Comparison of ENCODE assay signal across 9 cellular contexts in genomic region chr4:150302553-150302952, GRCh38.
A peak's percentile ranks its signal among the peaks of the same experiment; 100 is the strongest.
DNase-seq lines count a peak whose midpoint lies in the region; ATAC-seq and TF ChIP-seq lines count a peak whose summit lies in the region.
"Had no signal": no experiment of that assay in that cellular context is flagged by ENCODE, and none has a peak within 500 bp of the region (broad histone marks: within the 10 kb centered on the region; RNA-seq: fewer than 3 reads in every experiment).

No MANE protein-coding gene starts in this region.

- no peak for ATAC-seq in GM18870 (IDR thresholded peaks at IDR 0.05; ENCODE audit: unreplicated experiment)

- no peaks in the 10 kb centered on the region for H3K9me3 Mint-ChIP-seq in endodermal cell

- 91 to 100% methylated on average over 1 to 4 of the region's 4 CpGs for WGBS in endodermal cell (ENCODE audit: insufficient coverage in 1 of 2, insufficient read length in 1 of 2), 2 experiments

- no peaks in the 10 kb centered on the region for H3K36me3 ChIP-seq in endodermal cell (ENCODE audit: control insufficient read depth, insufficient read depth, low read length)

- H3K27ac ChIP-seq in endodermal cell (ENCODE audit: low read depth, low read length) = no peak overlapping the region

- no peak overlapping the region for H3K4me3 ChIP-seq in endodermal cell (ENCODE audit: low read length)

- TF ChIP-seq CTCF in GM13976 (IDR thresholded peaks at IDR 0.05; ENCODE audit: borderline replicate concordance, control extremely low read depth, extremely low read depth, insufficient read depth, missing control alignments) = no peak
- no peak for TF ChIP-seq CTCF in endodermal cell (conservative IDR thresholded peaks at IDR 0.05)

- no peaks in the 10 kb centered on the region for H3K36me3 Mint-ChIP-seq in endodermal cell (ENCODE audit: low read depth)

- H3K9me3 ChIP-seq in endodermal cell (ENCODE audit: control insufficient read depth, low read length) = no peaks in the 10 kb centered on the region

- H3K4me1 Mint-ChIP-seq in endodermal cell = no peaks in the 10 kb centered on the region

- no peaks in the 10 kb centered on the region for H3K27me3 Mint-ChIP-seq in endodermal cell (ENCODE audit: insufficient read depth)
- H3K27me3 Mint-ChIP-seq: CD4-positive, alpha-beta memory T cell had no signal

- H3K27ac Mint-ChIP-seq in endodermal cell = no peak overlapping the region
- H3K27ac Mint-ChIP-seq: CD4-positive, alpha-beta memory T cell had no signal

- H3K27me3 ChIP-seq in endodermal cell (ENCODE audit: control insufficient read depth, insufficient read depth, low read length, poor library complexity, severe bottlenecking) = no peaks in the 10 kb centered on the region

- no peaks in the 10 kb centered on the region for H3K4me1 ChIP-seq in endodermal cell (ENCODE audit: control insufficient read depth, insufficient read depth, low read length)

- peak; percentile 5 for DNase-seq in stimulated activated CD4-positive, alpha-beta T cell treated with anti-CD3 and anti-CD28 coated beads, Interleukin-12 subunit alpha, Interleukin-12 subunit beta, amount 100 ng/mL, for 4 hours
- DNase-seq in stimulated activated CD4-positive, alpha-beta T cell treated with anti-CD3 and anti-CD28 coated beads, Interleukin-4, amount 100 ng/mL, for 1 hour = no peak
- DNase-seq in activated T-cell treated with anti-CD3 and anti-CD28 coated beads for 4 hours = peak; percentile 30
- DNase-seq in glomerular visceral epithelial cell (ENCODE audit: extremely low spot score) = peak; percentile 87
- no peak for DNase-seq in activated effector memory CD4-positive, alpha-beta T cell treated with anti-CD3 and anti-CD28 coated beads, Interleukin-2, amount 50 U/mL, for 16 hours
- no peak for DNase-seq in GM13976 (ENCODE audit: low spot score)
- DNase-seq in endodermal cell = no peak
- DNase-seq: CD4-positive, alpha-beta memory T cell had no signal

- in situ Hi-C loops in GM13976 (cut with MboI; ENCODE audit: low sequenced_read_pairs, unreplicated experiment) = no loop called here

- H3K4me3 Mint-ChIP-seq in endodermal cell = no peak overlapping the region
- H3K4me3 Mint-ChIP-seq: CD4-positive, alpha-beta memory T cell had no signal

- no peak overlapping the region for H3K9ac ChIP-seq in endodermal cell (ENCODE audit: extremely low read depth, low read length, poor library complexity, severe bottlenecking)

Comparison
In these comparisons a context has a peak if more than half of its experiments do, and no peak if none do; other contexts are left out.
1. DNase-seq: peak in stimulated activated CD4-positive, alpha-beta T cell treated with anti-CD3 and anti-CD28 coated beads, Interleukin-12 subunit alpha, Interleukin-12 subunit beta, amount 100 ng/mL, for 4 hours (single experiment), activated T-cell treated with anti-CD3 and anti-CD28 coated beads for 4 hours (single experiment) and glomerular visceral epithelial cell (single experiment); none in stimulated activated CD4-positive, alpha-beta T cell treated with anti-CD3 and anti-CD28 coated beads, Interleukin-4, amount 100 ng/mL, for 1 hour (single experiment), activated effector memory CD4-positive, alpha-beta T cell treated with anti-CD3 and anti-CD28 coated beads, Interleukin-2, amount 50 U/mL, for 16 hours (single experiment), GM13976 (single experiment) and endodermal cell (single experiment).